Comparison of ENCODE assay signal across 8 cellular contexts in the genomic region with DNA sequence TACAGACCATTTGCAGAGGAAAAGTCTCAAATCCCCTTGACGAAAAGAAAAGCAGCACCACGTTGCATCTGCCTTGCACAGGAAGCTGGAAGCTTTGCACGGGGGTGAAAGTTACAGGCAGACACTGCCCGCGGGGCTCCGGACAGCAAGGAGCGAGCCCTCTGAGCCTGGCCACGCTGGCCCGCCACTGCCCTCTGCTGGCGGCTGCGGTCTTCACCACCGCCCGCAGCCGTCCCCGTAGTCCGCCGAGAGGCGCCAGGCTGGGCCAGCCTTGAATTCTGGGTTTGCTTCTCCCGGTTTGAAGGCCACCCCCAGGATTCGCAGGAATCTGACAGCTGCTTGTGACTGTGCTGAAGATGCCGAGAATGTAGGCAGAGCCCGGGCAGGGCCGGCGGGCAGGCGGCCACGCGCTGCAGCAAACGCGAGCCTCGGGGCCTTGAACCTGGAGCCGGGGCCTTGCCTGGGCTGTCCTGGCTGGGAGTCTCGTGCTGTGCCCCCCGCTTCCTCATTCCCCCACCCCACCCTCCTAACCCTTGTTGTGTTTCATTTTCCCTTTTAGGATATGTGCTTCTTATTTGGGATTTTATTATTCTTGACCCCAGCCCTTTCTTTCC. TPM values are rescaled to one million over a fixed set of nuclear protein-coding genes. Genes with fewer than 3 reads are reported as not detected.
DNase-seq lines count a peak whose midpoint lies in the region; ATAC-seq and TF ChIP-seq lines count a peak whose summit lies in the region.

No MANE protein-coding gene starts in this region.

- H3K27me3 ChIP-seq in BE2C, result no peaks in the 10 kb centered on the region

- no peaks in the 10 kb centered on the region for H3K9me3 ChIP-seq in BE2C

- H3K27ac Mint-ChIP-seq in osteocyte (ENCODE audit: unreplicated experiment), result no peak overlapping the region
- H3K27ac Mint-ChIP-seq in type B pancreatic cell, result no peak overlapping the region

- no peaks in the 10 kb centered on the region for H3K36me3 ChIP-seq in BE2C

- H3K4me3 Mint-ChIP-seq in osteocyte (ENCODE audit: unreplicated experiment), result peak overlapping the region; percentile 44
- H3K4me3 Mint-ChIP-seq in type B pancreatic cell, result peak overlapping the region; percentile 31

- DNase-seq in BE2C (peak; percentile 85), RPMI8226 (peak; percentile 63), glomerular endothelial cell (ENCODE audit: extremely low read depth, low read depth, low spot score) (peak; percentile 9), osteocyte (ENCODE audit: extremely low spot score, unreplicated experiment) (peak; percentile 92), type B pancreatic cell (ENCODE audit: extremely low spot score, unreplicated experiment) (peak; percentile 87)
- peak; percentile 2 to 43 (median 14) for DNase-seq in activated naive CD4-positive, alpha-beta T cell (lab: John Stamatoyannopoulos, UW)

- peaks cover 26% of the 10 kb centered on the region for H3K27me3 Mint-ChIP-seq in osteocyte (ENCODE audit: unreplicated experiment)
- H3K27me3 Mint-ChIP-seq in type B pancreatic cell, result peaks cover 44% of the 10 kb centered on the region

- H3K4me1 Mint-ChIP-seq in osteocyte (ENCODE audit: unreplicated experiment), result peaks cover 6% of the 10 kb centered on the region
- peaks cover 14% of the 10 kb centered on the region for H3K4me1 Mint-ChIP-seq in type B pancreatic cell (ENCODE audit: unreplicated experiment)

- H3K4me1 ChIP-seq in BE2C, result peaks cover 4% of the 10 kb centered on the region

- TF ChIP-seq CTCF in BE2C (IDR thresholded peaks at IDR 0.05; ENCODE audit: low read depth, low read length) (peak; percentile 93), osteocyte (IDR thresholded peaks at IDR 0.05) (peak; percentile 99), type B pancreatic cell (conservative IDR thresholded peaks at IDR 0.05) (peak; percentile 98)

- ATAC-seq in GM19324 (IDR thresholded peaks at IDR 0.05; ENCODE audit: low FRiP score, unreplicated experiment), result peak; percentile 70
- peak; percentile 76 for ATAC-seq in HG03354 (IDR thresholded peaks at IDR 0.05; ENCODE audit: poor library complexity, severe bottlenecking, unreplicated experiment)

- no peaks in the 10 kb centered on the region for H3K36me3 Mint-ChIP-seq in osteocyte (ENCODE audit: unreplicated experiment)
- H3K36me3 Mint-ChIP-seq in type B pancreatic cell, result no peaks in the 10 kb centered on the region

- H3K4me3 ChIP-seq in BE2C (ENCODE audit: low read depth, low read length), result no peak overlapping the region

- H3K9me3 Mint-ChIP-seq in osteocyte (ENCODE audit: unreplicated experiment) (no peaks in the 10 kb centered on the region), type B pancreatic cell (no peaks in the 10 kb centered on the region)

RNA-seq across cellular contexts. Expression of gene ENPP6, which starts 49.2 kb away (rescaled TPM):
- 0.45 TPM for polyA plus RNA-seq in BE2C (2012; ENCODE audit: insufficient read depth, insufficient read length, low read depth)
- total RNA-seq in glomerular endothelial cell (0.76 TPM in 1 of 2 replicates, not detected in the other), osteocyte (not detected in 2 replicates), type B pancreatic cell (ENCODE audit: low replicate concordance) (0.51 TPM in 1 of 2 replicates, not detected in the other)

Comparison
In these comparisons a context has a peak if more than half of its experiments do, and no peak if none do; other contexts are left out.
1. DNase-seq: peak in every context shown above with its lines; median percentile 92 in osteocyte; 87 in type B pancreatic cell; 85 in BE2C; 63 in RPMI8226; 14 in activated naive CD4-positive, alpha-beta T cell; 9 in glomerular endothelial cell.